Comparison of ENCODE assay signal across 16 cellular contexts in the genomic region with DNA sequence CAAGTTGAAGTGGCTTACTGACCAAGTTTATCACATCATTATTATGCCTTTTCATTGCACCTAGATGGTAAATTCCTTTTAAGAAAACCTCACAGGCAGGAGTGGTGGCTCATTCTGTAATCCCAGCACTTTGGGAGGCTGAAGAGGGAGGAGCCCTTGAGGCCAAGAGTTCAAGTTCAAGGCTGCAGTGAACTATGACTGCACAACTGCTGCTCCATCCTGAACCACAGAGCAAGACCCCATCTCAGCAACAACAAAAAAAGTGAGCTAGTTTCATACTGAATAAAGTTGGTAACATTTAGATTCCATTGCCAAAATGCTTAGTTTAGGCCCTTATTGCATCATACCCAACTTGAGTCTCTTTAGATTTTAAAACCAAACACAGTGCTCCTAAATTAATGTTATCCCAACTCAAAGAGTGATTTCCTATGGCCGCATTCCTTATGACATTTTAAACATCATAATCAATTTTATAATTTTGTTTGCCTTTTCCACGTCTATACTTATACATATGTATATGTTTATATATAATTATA.
"Had no signal": no experiment of that assay in that cellular context is flagged by ENCODE, and none has a peak within 500 bp of the region (broad histone marks: within the 10 kb centered on the region; RNA-seq: fewer than 3 reads in every experiment).

No MANE protein-coding gene starts in this region.

- H3K4me3 Mint-ChIP-seq: activated CD8-positive, alpha-beta memory T cell treated with anti-CD3 and anti-CD28 coated beads, Interleukin-2, amount 10 ng/mL, durations not matched to agents 7 days and 5 days; neural crest cell had no signal

- H3K27me3 ChIP-seq: adrenal gland, gastroesophageal sphincter, vagina had no signal

- H3K4me3 ChIP-seq: adrenal gland, gastroesophageal sphincter, vagina had no signal

- DNase-seq: activated CD4-positive, alpha-beta T cell treated with anti-CD3 and anti-CD28 coated beads for 48 hours; activated CD8-positive, alpha-beta memory T cell treated with anti-CD3 and anti-CD28 coated beads, Interleukin-2, amount 10 ng/mL, durations not matched to agents 7 days and 5 days; activated naive CD4-positive, alpha-beta T cell treated with Interleukin-2 at 50 U/mL for 16 hours; adrenal gland; central memory CD4-positive, alpha-beta T cell; cortex of kidney; effector memory CD4-positive, alpha-beta T cell; islet precursor cell; mesenchymal stem cell; stimulated activated CD4-positive, alpha-beta T cell treated with anti-CD3 and anti-CD28 coated beads, Interleukin-4, amount 100 ng/mL, for 1 hour; T-helper 9 cell had no signal

- H3K27me3 Mint-ChIP-seq: activated CD8-positive, alpha-beta memory T cell treated with anti-CD3 and anti-CD28 coated beads, Interleukin-2, amount 10 ng/mL, durations not matched to agents 7 days and 5 days had no signal

- ATAC-seq: activated CD8-positive, alpha-beta memory T cell treated with anti-CD3 and anti-CD28 coated beads, Interleukin-2, amount 10 ng/mL, durations not matched to agents 7 days and 5 days; gastroesophageal sphincter; left lobe of liver had no signal

- H3K27ac Mint-ChIP-seq: activated CD8-positive, alpha-beta memory T cell treated with anti-CD3 and anti-CD28 coated beads, Interleukin-2, amount 10 ng/mL, durations not matched to agents 7 days and 5 days had no signal

- H3K9me3 Mint-ChIP-seq: neural crest cell had no signal

- H3K9me3 ChIP-seq: adrenal gland, gastroesophageal sphincter, vagina had no signal

- H3K27ac ChIP-seq: adrenal gland, epithelial cell of prostate, gastroesophageal sphincter, vagina had no signal

- H3K36me3 ChIP-seq: adrenal gland, vagina had no signal
